8 cellular contexts compared by ENCODE assay signal in the genomic region with DNA sequence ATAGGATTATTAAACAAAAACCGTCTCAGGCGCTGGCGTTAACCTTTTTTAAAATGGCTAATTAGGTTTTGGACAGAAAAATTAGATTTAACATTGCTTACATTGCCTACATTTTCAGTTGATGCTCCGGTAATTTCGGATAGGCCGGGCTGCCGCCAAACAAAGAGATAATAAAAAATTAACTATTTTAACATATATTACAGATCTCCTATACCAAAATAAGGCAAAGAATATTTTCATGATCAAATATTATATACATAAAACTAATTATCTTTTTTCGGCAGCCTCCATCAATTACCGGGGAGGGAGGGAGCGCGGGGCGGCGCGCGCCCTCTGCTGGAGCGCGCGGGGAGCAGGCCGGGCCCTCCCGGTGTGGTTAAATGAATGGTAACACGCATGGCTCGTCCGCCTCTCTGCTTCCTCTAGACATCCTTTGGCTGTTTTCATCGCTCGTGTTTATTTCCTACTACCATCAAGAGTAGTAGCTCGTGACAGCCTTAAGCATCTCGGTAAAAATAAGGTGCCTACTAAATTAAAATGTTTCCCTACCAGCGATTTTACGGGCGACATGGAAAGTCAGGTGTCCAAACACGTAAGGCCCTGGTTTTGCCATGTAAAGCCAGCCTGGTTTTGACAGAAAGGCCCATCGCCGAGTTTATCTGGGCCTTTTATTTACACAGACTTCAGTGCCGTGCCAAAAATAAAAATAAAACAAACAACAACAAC.
A peak's percentile ranks its signal among the peaks of the same experiment; 100 is the strongest.
DNase-seq lines count a peak whose midpoint lies in the region; ATAC-seq and FAIRE-seq lines count a peak whose summit lies in the region.

No MANE protein-coding gene starts in this region.

- no peaks in the 10 kb centered on the region for H3K9me3 Mint-ChIP-seq in effector memory CD8-positive, alpha-beta T cell

- no peaks in the 10 kb centered on the region for H3K9me3 ChIP-seq in muscle layer of colon (ENCODE audit: low read length)
- H3K9me3 ChIP-seq in stomach smooth muscle (ENCODE audit: control insufficient read depth in 2 of 2, low read length in 2 of 2) = no peaks in the 10 kb centered on the region

- peak; percentile 33 for FAIRE-seq in G401.6 (lab: Jason Lieb, UNC)

- H3K27ac ChIP-seq in muscle layer of colon (ENCODE audit: low read depth, low read length) (no peak overlapping the region), stomach smooth muscle (ENCODE audit: low read length) (no peak overlapping the region)

- H3K9ac ChIP-seq in muscle layer of colon (ENCODE audit: low read length) = no peak overlapping the region
- no peak overlapping the region for H3K9ac ChIP-seq in stomach smooth muscle (ENCODE audit: low read length in 2 of 2)

- H3K36me3 ChIP-seq in muscle layer of colon (ENCODE audit: insufficient read depth, low read length) = no peaks in the 10 kb centered on the region
- H3K36me3 ChIP-seq in stomach smooth muscle (ENCODE audit: control insufficient read depth in 2 of 2, insufficient read depth in 2 of 2, low read length in 2 of 2) = no peaks in the 10 kb centered on the region

- H3K27me3 Mint-ChIP-seq in effector memory CD8-positive, alpha-beta T cell = peaks cover 62 to 86% of the 10 kb centered on the region in 2 donors

- H3K36me3 Mint-ChIP-seq in effector memory CD8-positive, alpha-beta T cell (ENCODE audit: insufficient read depth) = no peaks in the 10 kb centered on the region

- DNase-seq in HCEC 1CT (peak; percentile 7), NCI-H187 (lab: John Stamatoyannopoulos, UW) (peak; percentile 46 to 74)
- peak; percentile 38 to 43 for DNase-seq in activated CD4-positive, alpha-beta T cell treated with anti-CD3 and anti-CD28 coated beads, Interleukin-2, amount 50 U/mL, for 24 hours (ENCODE audit: low read depth in 1 of 2, low spot score in 1 of 2)
- DNase-seq in effector memory CD8-positive, alpha-beta T cell = peak; percentile 11 to 47 (median 44)

- peak overlapping the region; percentile 64 to 72 for H3K4me3 Mint-ChIP-seq in effector memory CD8-positive, alpha-beta T cell

- H3K27me3 ChIP-seq in muscle layer of colon (ENCODE audit: control insufficient read depth in 1 of 2, insufficient read depth in 2 of 2, low read length in 2 of 2) (peaks cover 29 to 57% of the 10 kb centered on the region in 2 donors), stomach smooth muscle (ENCODE audit: control insufficient read depth in 1 of 2, insufficient read depth in 2 of 2, low read length in 2 of 2) (peaks cover 42 to 55% of the 10 kb centered on the region in 2 donors)

- H3K4me1 Mint-ChIP-seq in effector memory CD8-positive, alpha-beta T cell (ENCODE audit: low read depth in 2 of 2) = peaks cover 13 to 17% of the 10 kb centered on the region in 2 donors

- no peak overlapping the region for H3K27ac Mint-ChIP-seq in effector memory CD8-positive, alpha-beta T cell

- ATAC-seq in effector memory CD8-positive, alpha-beta T cell (replicated peaks) = peak; percentile 90
- no peak for ATAC-seq in HG02763 (IDR thresholded peaks at IDR 0.05; ENCODE audit: unreplicated experiment)

- peak overlapping the region; percentile 50 to 58 for H3K4me3 ChIP-seq in muscle layer of colon (ENCODE audit: low read depth in 1 of 2, low read length in 2 of 2)
- peak overlapping the region; percentile 61 to 69 for H3K4me3 ChIP-seq in stomach smooth muscle (ENCODE audit: low read length in 2 of 2)

- H3K4me1 ChIP-seq in muscle layer of colon (ENCODE audit: insufficient read depth, low read length) = peaks cover 16% of the 10 kb centered on the region
- H3K4me1 ChIP-seq in stomach smooth muscle (ENCODE audit: control insufficient read depth, insufficient read depth, low read length) = peaks cover 21% of the 10 kb centered on the region

Comparison
In these comparisons a context has a peak if more than half of its experiments do, and no peak if none do; other contexts are left out.
1. DNase-seq: peak in every context shown above with its lines; median percentile 60 in NCI-H187; 44 in effector memory CD8-positive, alpha-beta T cell; 40 in activated CD4-positive, alpha-beta T cell treated with anti-CD3 and anti-CD28 coated beads, Interleukin-2, amount 50 U/mL, for 24 hours; 7 in HCEC 1CT.